ENCODE assay signal across 13 cellular contexts in genomic region chr21:44792653-44793052, GRCh38. TPM values are rescaled to one million over a fixed set of nuclear protein-coding genes. Genes with fewer than 3 reads are reported as not detected.
A peak's percentile ranks its signal among the peaks of the same experiment; 100 is the strongest.
DNase-seq lines count a peak whose midpoint lies in the region; ATAC-seq and TF ChIP-seq lines count a peak whose summit lies in the region.
"Had no signal": no experiment of that assay in that cellular context is flagged by ENCODE, and none has a peak within 500 bp of the region (broad histone marks: within the 10 kb centered on the region; RNA-seq: fewer than 3 reads in every experiment).

No MANE protein-coding gene starts in this region.

- POLR2A ChIA-PET in A673 (lab: Charles Lee; ENCODE audit: low non-redundant PET) (no interaction called here), T-cell (lab: Charles Lee) (no interaction called here)
- POLR2A ChIA-PET in CD8-positive, alpha-beta T cell (lab: Charles Lee): interaction anchor here (1.5 kb wide), 1 partner anchor 282 kb away, joined by 7 read pairs; no protein-coding TSS in a partner anchor

- peak overlapping the region; percentile 24 for H3K27ac ChIP-seq in A673 (ENCODE audit: low read depth, low read length, poor library complexity, severe bottlenecking)
- no peak overlapping the region for H3K27ac ChIP-seq in CD8-positive, alpha-beta T cell (ENCODE audit: low read depth, low read length)
- no peak overlapping the region for H3K27ac ChIP-seq in lower lobe of right lung
- H3K27ac ChIP-seq: cardiac muscle cell, SJCRH30, stomach had no signal

- H3K36me3 Mint-ChIP-seq in CD8-positive, alpha-beta T cell: peaks cover 57% of the 10 kb centered on the region
- peaks cover 19% of the 10 kb centered on the region for H3K36me3 Mint-ChIP-seq in T-cell

- H3K9ac ChIP-seq in adipocyte (ENCODE audit: low read length): peak overlapping the region; percentile 60

- peaks cover 64% of the 10 kb centered on the region for H3K4me1 Mint-ChIP-seq in CD8-positive, alpha-beta T cell (ENCODE audit: low read depth)
- peaks cover 49 to 59% (median 58%) of the 10 kb centered on the region in 3 donors for H3K4me1 Mint-ChIP-seq in T-cell

- H3K4me3 ChIP-seq in A673 (ENCODE audit: low read depth, low read length, poor library complexity, severe bottlenecking) (no peak overlapping the region), adipocyte (ENCODE audit: low read length) (no peak overlapping the region), lower lobe of right lung (no peak overlapping the region)
- no peak overlapping the region for H3K4me3 ChIP-seq in CD8-positive, alpha-beta T cell (ENCODE audit: low read depth, low read length)
- H3K4me3 ChIP-seq: cardiac muscle cell, dorsolateral prefrontal cortex, SJCRH30, stomach had no signal

- intact Hi-C loops in A673 (cut with micrococcal nuclease; ENCODE audit: unreplicated experiment) (loop anchor here (2.0 kb wide), 1 partner anchor 282 kb away; no protein-coding TSS in a partner anchor), lower lobe of right lung (cut with DNase I) (no loop called here)
- intact Hi-C loops in CD8-positive, alpha-beta T cell (cut with DNase I, micrococcal nuclease): loop anchor here (1.0 to 2.0 kb wide), 3 partner anchors 50 to 282 kb away; no protein-coding TSS in a partner anchor

- H3K27me3 ChIP-seq in A673 (replicated peaks; ENCODE audit: insufficient read depth, low read depth, low read length, poor library complexity) (no peaks in the 10 kb centered on the region), adipocyte (replicated peaks; ENCODE audit: control insufficient read depth, insufficient read depth, low read length) (no peaks in the 10 kb centered on the region), lower lobe of right lung (ENCODE audit: low read depth) (no peaks in the 10 kb centered on the region)
- H3K27me3 ChIP-seq in CD8-positive, alpha-beta T cell (ENCODE audit: insufficient read depth, low read length): no peaks in the 10 kb centered on the region
- H3K27me3 ChIP-seq: cardiac muscle cell, dorsolateral prefrontal cortex, SJCRH30, stomach had no signal

- no TSS peak for BruUV-seq in A673 (replicated peaks; lab: Mats Ljungman, UMichigan)

- TF ChIP-seq CTCF in A673 (conservative IDR thresholded peaks at IDR 0.05; ENCODE audit: low read depth, low read length): no peak
- TF ChIP-seq CTCF in CD8-positive, alpha-beta T cell (IDR thresholded peaks at IDR 0.05): no peak
- no peak for TF ChIP-seq CTCF in lower lobe of right lung (IDR thresholded peaks at IDR 0.05)

- ATAC-seq in CD8-positive, alpha-beta T cell: no peak
- peak; percentile 66 to 71 for ATAC-seq in lower lobe of right lung
- no peak for ATAC-seq in HG03025 (IDR thresholded peaks at IDR 0.05; ENCODE audit: low FRiP score, unreplicated experiment)
- ATAC-seq in T-cell (replicated peaks in 1 of 4): no peak

- H3K4me1 ChIP-seq in A673 (ENCODE audit: insufficient read depth, low read length, poor library complexity, severe bottlenecking) (peaks cover 10% of the 10 kb centered on the region), adipocyte (ENCODE audit: control insufficient read depth, insufficient read depth, low read length) (peaks cover 45% of the 10 kb centered on the region), lower lobe of right lung (peaks cover 19% of the 10 kb centered on the region)
- peaks cover 10% of the 10 kb centered on the region for H3K4me1 ChIP-seq in CD8-positive, alpha-beta T cell (ENCODE audit: insufficient read depth, low read length)
- H3K4me1 ChIP-seq: SJCRH30 had no signal

- peak overlapping the region; percentile 18 for H3K27ac Mint-ChIP-seq in CD8-positive, alpha-beta T cell
- H3K27ac Mint-ChIP-seq in T-cell: no peak overlapping the region

- DNase-seq in A673 (ENCODE audit: low spot score): no peak
- DNase-seq in CD8-positive, alpha-beta T cell: no peak
- no peak for DNase-seq in adipocyte (ENCODE audit: low read depth)
- DNase-seq in lower lobe of right lung: no peak
- DNase-seq in T-cell: no peak
- DNase-seq in NCI-H1092 treated with DMSO at 0.1 percent for 48 hours (lab: John Stamatoyannopoulos, UW): no peak
- DNase-seq: activated CD4-positive, CD25-positive, alpha-beta regulatory T cell treated with anti-CD3 and anti-CD28 coated beads, Interleukin-2, amount 50 U/mL, for 72 hours had no signal

- H3K36me3 ChIP-seq in A673 (ENCODE audit: insufficient read depth, low read length, poor library complexity, severe bottlenecking) (peaks cover 31% of the 10 kb centered on the region), adipocyte (ENCODE audit: control insufficient read depth, insufficient read depth, low read length, severe bottlenecking) (peaks cover 8% of the 10 kb centered on the region), lower lobe of right lung (peaks cover 13% of the 10 kb centered on the region)
- H3K36me3 ChIP-seq in CD8-positive, alpha-beta T cell (ENCODE audit: insufficient read depth, low read length): no peaks in the 10 kb centered on the region
- H3K36me3 ChIP-seq: cardiac muscle cell had no signal

- H3K4me3 Mint-ChIP-seq in CD8-positive, alpha-beta T cell: no peak overlapping the region
- no peak overlapping the region for H3K4me3 Mint-ChIP-seq in T-cell

- H3K27me3 Mint-ChIP-seq in CD8-positive, alpha-beta T cell (ENCODE audit: low read depth): no peaks in the 10 kb centered on the region
- no peaks in the 10 kb centered on the region for H3K27me3 Mint-ChIP-seq in T-cell

- no peaks in the 10 kb centered on the region for H3K9me3 Mint-ChIP-seq in CD8-positive, alpha-beta T cell
- H3K9me3 Mint-ChIP-seq in T-cell: no peaks in the 10 kb centered on the region

- CTCF ChIA-PET in A673 (lab: Charles Lee) (interaction anchor here (0.5 to 1.5 kb wide), 7 partner anchors 9 to 348 kb away, joined by 3 to 12 read pairs (median 5); no protein-coding TSS in a partner anchor), T-cell (lab: Charles Lee) (interaction anchor here (0.6 to 1.5 kb wide), 9 partner anchors 9 to 283 kb away, joined by 3 to 29 read pairs (median 8); partner anchors contain the start of gene UBE2G2 (in 1 of the 2))
- CTCF ChIA-PET in CD8-positive, alpha-beta T cell (lab: Charles Lee): interaction anchor here (0.7 to 4.1 kb wide), 32 partner anchors 9 to 489 kb away, joined by 3 to 118 read pairs (median 5); partner anchors contain the start of gene UBE2G2

- H3K9me3 ChIP-seq in A673 (ENCODE audit: low read depth, low read length, poor library complexity, severe bottlenecking) (no peaks in the 10 kb centered on the region), adipocyte (ENCODE audit: control insufficient read depth, low read length) (no peaks in the 10 kb centered on the region), lower lobe of right lung (no peaks in the 10 kb centered on the region)
- H3K9me3 ChIP-seq in CD8-positive, alpha-beta T cell (ENCODE audit: low read length): no peaks in the 10 kb centered on the region
- H3K9me3 ChIP-seq: Caco-2, SJCRH30, stomach had no signal

RNA-seq across cellular contexts. Expression of gene UBE2G2, which starts 9.0 kb away (rescaled TPM):
- 204 and 212 TPM in 2 replicates for total RNA-seq in A673 (2021)
- 10 to 100 TPM; 88.8 to 89.1 TPM for total RNA-seq in CD8-positive, alpha-beta T cell
- total RNA-seq in lower lobe of right lung: 76.9 TPM
- total RNA-seq in T-cell: 100 to 1,000 TPM; 124 to 157 (median 134) TPM

RNA-seq across cellular contexts. Expression of gene SUMO3, which starts 25.2 kb away (rescaled TPM):
- total RNA-seq in A673 (2021): 124 and 132 TPM in 2 replicates
- total RNA-seq in CD8-positive, alpha-beta T cell: 10 to 100 TPM; 84.7 to 87.3 TPM
- total RNA-seq in lower lobe of right lung: 88.2 TPM
- total RNA-seq in T-cell: 10 to 100 TPM; 49.1 to 77.1 (median 53.7) TPM

Comparison
In these comparisons a context has a peak if more than half of its experiments do, and no peak if none do; other contexts are left out.
1. ATAC-seq: peak in lower lobe of right lung (2 of 2); none in CD8-positive, alpha-beta T cell (single experiment), HG03025 (single experiment) and T-cell (0 of 4).